Comparison of ENCODE assay signal across 1 cellular context in the genomic region with DNA sequence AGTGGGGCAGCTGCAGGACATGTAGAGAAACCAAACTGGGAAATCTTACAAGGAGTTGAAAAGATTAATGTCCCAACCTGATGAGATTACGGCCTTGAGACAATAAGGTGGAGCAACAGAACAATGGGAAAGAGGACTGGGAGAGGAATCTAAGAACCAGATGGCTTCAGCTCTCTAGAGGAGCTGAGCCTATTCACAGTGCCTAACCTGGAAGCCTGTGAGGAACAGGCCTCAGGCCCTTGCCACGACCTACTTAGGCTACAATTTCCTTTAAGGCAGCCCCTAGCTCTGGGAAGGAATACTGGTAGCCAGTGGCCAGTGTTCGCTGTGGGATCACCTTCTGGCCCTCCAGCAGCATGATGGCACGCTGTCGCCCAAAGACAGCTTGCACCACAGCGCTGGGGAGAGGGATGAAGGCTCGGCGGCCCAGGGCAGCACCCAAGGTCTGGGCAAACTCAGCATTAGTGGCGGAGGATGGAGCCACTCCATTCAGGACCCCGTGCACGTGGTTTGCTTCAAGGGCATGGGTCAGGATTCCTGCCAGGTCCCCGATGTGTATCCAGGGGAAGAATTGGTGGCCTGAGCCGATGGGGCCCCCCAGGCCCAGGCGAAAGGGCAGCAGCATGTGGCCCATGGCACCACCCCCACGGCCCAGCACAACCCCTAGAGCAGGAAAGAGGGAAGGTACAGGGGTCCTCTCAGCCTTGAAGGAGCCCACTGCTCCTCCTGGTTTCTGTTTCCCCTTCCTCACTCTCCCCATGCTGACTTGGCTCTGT.
A peak's percentile ranks its signal among the peaks of the same experiment; 100 is the strongest.
TF ChIP-seq lines count a peak whose summit lies in the region.

No MANE protein-coding gene starts in this region.

TF ChIP-seq in HepG2, 621 proteins besides CTCF, POLR2A, EP300 and RAD21 (continued from another document):
- TF ChIP-seq TBX2 (CRISPR knock-in tag; IDR thresholded peaks at IDR 0.05; ENCODE audit: borderline replicate concordance): 0 out of 2 replicates have a peak, but pooled peaks have one; percentile 27
- TF ChIP-seq ARNT (IDR thresholded peaks at IDR 0.05): no peak
- TF ChIP-seq, protein P1, sequence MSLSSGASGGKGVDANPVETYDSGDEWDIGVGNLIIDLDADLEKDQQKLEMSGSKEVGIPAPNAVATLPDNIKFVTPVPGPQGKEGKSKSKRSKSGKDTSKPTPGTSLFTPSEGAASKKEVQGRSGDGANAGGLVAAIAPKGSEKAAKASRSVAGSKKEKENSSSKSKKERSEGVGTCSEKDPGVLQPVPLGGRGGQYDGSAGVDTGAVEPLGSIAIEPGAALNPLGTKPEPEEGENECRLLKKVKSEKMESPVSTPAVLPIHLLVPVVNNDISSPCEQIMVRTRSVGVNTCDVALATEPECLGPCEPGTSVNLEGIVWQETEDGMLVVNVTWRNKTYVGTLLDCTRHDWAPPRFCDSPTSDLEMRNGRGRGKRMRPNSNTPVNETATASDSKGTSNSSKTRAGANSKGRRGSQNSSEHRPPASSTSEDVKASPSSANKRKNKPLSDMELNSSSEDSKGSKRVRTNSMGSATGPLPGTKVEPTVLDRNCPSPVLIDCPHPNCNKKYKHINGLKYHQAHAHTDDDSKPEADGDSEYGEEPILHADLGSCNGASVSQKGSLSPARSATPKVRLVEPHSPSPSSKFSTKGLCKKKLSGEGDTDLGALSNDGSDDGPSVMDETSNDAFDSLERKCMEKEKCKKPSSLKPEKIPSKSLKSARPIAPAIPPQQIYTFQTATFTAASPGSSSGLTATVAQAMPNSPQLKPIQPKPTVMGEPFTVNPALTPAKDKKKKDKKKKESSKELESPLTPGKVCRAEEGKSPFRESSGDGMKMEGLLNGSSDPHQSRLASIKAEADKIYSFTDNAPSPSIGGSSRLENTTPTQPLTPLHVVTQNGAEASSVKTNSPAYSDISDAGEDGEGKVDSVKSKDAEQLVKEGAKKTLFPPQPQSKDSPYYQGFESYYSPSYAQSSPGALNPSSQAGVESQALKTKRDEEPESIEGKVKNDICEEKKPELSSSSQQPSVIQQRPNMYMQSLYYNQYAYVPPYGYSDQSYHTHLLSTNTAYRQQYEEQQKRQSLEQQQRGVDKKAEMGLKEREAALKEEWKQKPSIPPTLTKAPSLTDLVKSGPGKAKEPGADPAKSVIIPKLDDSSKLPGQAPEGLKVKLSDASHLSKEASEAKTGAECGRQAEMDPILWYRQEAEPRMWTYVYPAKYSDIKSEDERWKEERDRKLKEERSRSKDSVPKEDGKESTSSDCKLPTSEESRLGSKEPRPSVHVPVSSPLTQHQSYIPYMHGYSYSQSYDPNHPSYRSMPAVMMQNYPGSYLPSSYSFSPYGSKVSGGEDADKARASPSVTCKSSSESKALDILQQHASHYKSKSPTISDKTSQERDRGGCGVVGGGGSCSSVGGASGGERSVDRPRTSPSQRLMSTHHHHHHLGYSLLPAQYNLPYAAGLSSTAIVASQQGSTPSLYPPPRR (CRISPR knock-in tag; IDR thresholded peaks at IDR 0.05; ENCODE audit: borderline replicate concordance): no peak
- TF ChIP-seq, protein P2, sequence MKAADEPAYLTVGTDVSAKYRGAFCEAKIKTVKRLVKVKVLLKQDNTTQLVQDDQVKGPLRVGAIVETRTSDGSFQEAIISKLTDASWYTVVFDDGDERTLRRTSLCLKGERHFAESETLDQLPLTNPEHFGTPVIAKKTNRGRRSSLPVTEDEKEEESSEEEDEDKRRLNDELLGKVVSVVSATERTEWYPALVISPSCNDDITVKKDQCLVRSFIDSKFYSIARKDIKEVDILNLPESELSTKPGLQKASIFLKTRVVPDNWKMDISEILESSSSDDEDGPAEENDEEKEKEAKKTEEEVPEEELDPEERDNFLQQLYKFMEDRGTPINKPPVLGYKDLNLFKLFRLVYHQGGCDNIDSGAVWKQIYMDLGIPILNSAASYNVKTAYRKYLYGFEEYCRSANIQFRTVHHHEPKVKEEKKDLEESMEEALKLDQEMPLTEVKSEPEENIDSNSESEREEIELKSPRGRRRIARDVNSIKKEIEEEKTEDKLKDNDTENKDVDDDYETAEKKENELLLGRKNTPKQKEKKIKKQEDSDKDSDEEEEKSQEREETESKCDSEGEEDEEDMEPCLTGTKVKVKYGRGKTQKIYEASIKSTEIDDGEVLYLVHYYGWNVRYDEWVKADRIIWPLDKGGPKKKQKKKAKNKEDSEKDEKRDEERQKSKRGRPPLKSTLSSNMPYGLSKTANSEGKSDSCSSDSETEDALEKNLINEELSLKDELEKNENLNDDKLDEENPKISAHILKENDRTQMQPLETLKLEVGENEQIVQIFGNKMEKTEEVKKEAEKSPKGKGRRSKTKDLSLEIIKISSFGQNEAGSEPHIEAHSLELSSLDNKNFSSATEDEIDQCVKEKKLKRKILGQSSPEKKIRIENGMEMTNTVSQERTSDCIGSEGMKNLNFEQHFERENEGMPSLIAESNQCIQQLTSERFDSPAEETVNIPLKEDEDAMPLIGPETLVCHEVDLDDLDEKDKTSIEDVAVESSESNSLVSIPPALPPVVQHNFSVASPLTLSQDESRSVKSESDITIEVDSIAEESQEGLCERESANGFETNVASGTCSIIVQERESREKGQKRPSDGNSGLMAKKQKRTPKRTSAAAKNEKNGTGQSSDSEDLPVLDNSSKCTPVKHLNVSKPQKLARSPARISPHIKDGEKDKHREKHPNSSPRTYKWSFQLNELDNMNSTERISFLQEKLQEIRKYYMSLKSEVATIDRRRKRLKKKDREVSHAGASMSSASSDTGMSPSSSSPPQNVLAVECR (CRISPR knock-in tag; IDR thresholded peaks at IDR 0.05; ENCODE audit: borderline replicate concordance): no peak
- 0 out of 2 replicates have a peak, but pooled peaks have one; percentile 50 for TF ChIP-seq PCBP1 (IDR thresholded peaks at IDR 0.05; ENCODE audit: borderline replicate concordance, low read depth, low read length)
- TF ChIP-seq ZNF709 (CRISPR knock-in tag; IDR thresholded peaks at IDR 0.05): 0 out of 2 replicates have a peak, but pooled peaks have one; percentile 9
- peak; percentile 5; the same call in 1 of the 2 replicates for TF ChIP-seq ERF (CRISPR knock-in tag; IDR thresholded peaks at IDR 0.05)
- TF ChIP-seq, protein P3, sequence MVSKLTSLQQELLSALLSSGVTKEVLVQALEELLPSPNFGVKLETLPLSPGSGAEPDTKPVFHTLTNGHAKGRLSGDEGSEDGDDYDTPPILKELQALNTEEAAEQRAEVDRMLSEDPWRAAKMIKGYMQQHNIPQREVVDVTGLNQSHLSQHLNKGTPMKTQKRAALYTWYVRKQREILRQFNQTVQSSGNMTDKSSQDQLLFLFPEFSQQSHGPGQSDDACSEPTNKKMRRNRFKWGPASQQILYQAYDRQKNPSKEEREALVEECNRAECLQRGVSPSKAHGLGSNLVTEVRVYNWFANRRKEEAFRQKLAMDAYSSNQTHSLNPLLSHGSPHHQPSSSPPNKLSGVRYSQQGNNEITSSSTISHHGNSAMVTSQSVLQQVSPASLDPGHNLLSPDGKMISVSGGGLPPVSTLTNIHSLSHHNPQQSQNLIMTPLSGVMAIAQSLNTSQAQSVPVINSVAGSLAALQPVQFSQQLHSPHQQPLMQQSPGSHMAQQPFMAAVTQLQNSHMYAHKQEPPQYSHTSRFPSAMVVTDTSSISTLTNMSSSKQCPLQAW (CRISPR knock-in tag; IDR thresholded peaks at IDR 0.05): peak; percentile 16; the same call in 1 of the 2 replicates
- TF ChIP-seq, protein P4, sequence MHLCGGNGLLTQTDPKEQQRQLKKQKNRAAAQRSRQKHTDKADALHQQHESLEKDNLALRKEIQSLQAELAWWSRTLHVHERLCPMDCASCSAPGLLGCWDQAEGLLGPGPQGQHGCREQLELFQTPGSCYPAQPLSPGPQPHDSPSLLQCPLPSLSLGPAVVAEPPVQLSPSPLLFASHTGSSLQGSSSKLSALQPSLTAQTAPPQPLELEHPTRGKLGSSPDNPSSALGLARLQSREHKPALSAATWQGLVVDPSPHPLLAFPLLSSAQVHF (CRISPR knock-in tag; IDR thresholded peaks at IDR 0.05): peak; percentile 2; the same call in 1 of the 2 replicates
- TF ChIP-seq ZNF850 (CRISPR knock-in tag; conservative IDR thresholded peaks at IDR 0.05): no peak
- 0 out of 2 replicates have a peak, but pooled peaks have one; percentile 21 for TF ChIP-seq ZFY (CRISPR knock-in tag; IDR thresholded peaks at IDR 0.05)
- TF ChIP-seq GLI4 (CRISPR knock-in tag; IDR thresholded peaks at IDR 0.05; ENCODE audit: borderline replicate concordance): no peak
- TF ChIP-seq NFIB (CRISPR knock-in tag; IDR thresholded peaks at IDR 0.05; ENCODE audit: borderline replicate concordance): peak; percentile 85; the same call in 1 of the 2 replicates
- TF ChIP-seq ZKSCAN5 (CRISPR knock-in tag; IDR thresholded peaks at IDR 0.05): no peak
